In the genomic region with DNA sequence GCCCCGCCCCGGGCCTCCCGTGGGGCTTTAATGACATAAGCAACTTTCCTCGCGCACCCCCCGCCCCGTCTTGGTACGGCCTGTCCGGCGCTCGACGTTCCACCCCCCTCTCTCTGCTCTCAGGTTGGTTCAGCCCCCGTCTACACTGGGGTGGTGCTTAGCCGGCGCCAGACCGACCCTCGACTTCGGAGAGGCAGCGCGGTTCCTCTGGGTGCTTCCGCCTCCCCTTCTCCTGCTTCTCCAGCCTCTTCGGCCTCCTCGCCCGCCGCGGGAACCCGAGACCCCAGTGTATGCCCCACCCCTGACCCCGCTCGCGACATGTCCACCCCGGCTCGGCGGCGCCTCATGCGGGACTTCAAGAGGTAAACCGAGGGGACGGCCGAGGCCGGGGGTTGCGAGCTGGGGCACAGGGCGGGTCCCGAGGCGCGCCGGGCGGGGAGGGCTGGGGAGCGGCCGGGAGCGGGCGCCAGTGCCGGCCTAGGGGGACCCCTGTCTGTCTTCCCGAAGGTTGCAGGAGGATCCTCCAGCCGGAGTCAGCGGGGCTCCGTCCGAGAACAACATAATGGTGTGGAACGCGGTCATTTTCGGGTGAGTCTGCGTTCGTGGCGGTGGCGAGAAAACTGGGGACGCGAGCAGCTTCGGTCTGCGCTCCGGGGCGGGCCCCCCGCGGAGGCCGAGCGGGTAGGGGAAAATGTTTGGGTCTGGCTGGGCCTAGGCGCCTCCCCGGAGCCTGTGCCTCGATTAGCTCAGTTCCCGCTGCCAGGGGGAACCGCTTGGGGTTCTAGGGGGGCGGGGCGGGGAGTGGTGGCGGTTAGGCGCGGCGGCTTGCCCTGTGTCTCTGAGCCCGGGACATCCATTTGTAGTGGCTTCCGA, we compare ENCODE assay signal across 1 cellular context.
TF ChIP-seq lines count a peak whose summit lies in the region.

A gene (plus strand): TSS at position 170 of the 873 bp plus-strand sequence. CDS start 149 bp downstream, at position 319.

TF ChIP-seq in HepG2, 621 proteins besides CTCF, POLR2A, EP300 and RAD21 (continued from another document):
- peak; percentile 17; the same call in 1 of the 2 replicates for TF ChIP-seq SOX13 (IDR thresholded peaks at IDR 0.05)
- no peak for TF ChIP-seq SOX13 (CRISPR knock-in tag; conservative IDR thresholded peaks at IDR 0.05 in 1 of 2, IDR thresholded peaks at IDR 0.05 in 1 of 2)
